ENCODE assay signal across 1 cellular context in genomic region chr9:35687306-35687705, GRCh38.
TF ChIP-seq lines count a peak whose summit lies in the region.

No MANE protein-coding gene starts in this region.

TF ChIP-seq in HEK293, 187 proteins besides CTCF, POLR2A, EP300 and RAD21 (continued from another document):
- TF ChIP-seq ZNF449 (tag by site-specific recombination; IDR thresholded peaks at IDR 0.05) = no peak
